In genomic region chr2:190591437-190591836, GRCh38 we compare ENCODE assay signal across 9 cellular contexts.
"Had no signal": no experiment of that assay in that cellular context is flagged by ENCODE, and none has a peak within 500 bp of the region (broad histone marks: within the 10 kb centered on the region; RNA-seq: fewer than 3 reads in every experiment).

No MANE protein-coding gene starts in this region.

- H3K27ac Mint-ChIP-seq: HFFc6 had no signal

- H3K9me3 Mint-ChIP-seq: HFFc6 had no signal

- H3K4me3 Mint-ChIP-seq: HFFc6 had no signal

- H3K4me1 ChIP-seq: HAP-1 had no signal

- H3K27ac ChIP-seq: GM23248 had no signal

- ATAC-seq: HCT116, K562 had no signal

- H3K36me3 ChIP-seq: HAP-1 had no signal

- DNase-seq: GM23248, GOT3, H7, HFFc6, IMR-90, KG1 had no signal

- FAIRE-seq: K562 had no signal

- H3K9me3 ChIP-seq: HAP-1 had no signal

- H3K4me3 ChIP-seq: GM23248, HAP-1, K562 had no signal
